In genomic region chr15:64813075-64813474, GRCh38 we compare ENCODE assay signal across 12 cellular contexts. TPM values are rescaled to one million over a fixed set of nuclear protein-coding genes. Genes with fewer than 3 reads are reported as not detected.
DNase-seq lines count a peak whose midpoint lies in the region; ATAC-seq and TF ChIP-seq lines count a peak whose summit lies in the region.
"Had no signal": no experiment of that assay in that cellular context is flagged by ENCODE, and none has a peak within 500 bp of the region (broad histone marks: within the 10 kb centered on the region; RNA-seq: fewer than 3 reads in every experiment).

No MANE protein-coding gene starts in this region.

- H3K4me1 Mint-ChIP-seq in H9, result peaks cover 54 to 60% of the 10 kb centered on the region in 2 experiments

- H3K27ac ChIP-seq in H9 (ENCODE audit: insufficient read length, low read depth, low read length), result no peak overlapping the region
- H3K27ac ChIP-seq in cardiac muscle cell, result peak overlapping the region; percentile 46
- no peak overlapping the region for H3K27ac ChIP-seq in left lung
- H3K27ac ChIP-seq: Peyer's patch, psoas muscle had no signal

- no peak overlapping the region for H2BK20ac ChIP-seq in H9 (ENCODE audit: low read depth, low read length, poor library complexity, severe bottlenecking)

- TF ChIP-seq CTCF in H9 (conservative IDR thresholded peaks at IDR 0.05), result no peak
- no peak for TF ChIP-seq CTCF in cardiac muscle cell (IDR thresholded peaks at IDR 0.05; ENCODE audit: low read depth, low read length)
- TF ChIP-seq CTCF in left lung (IDR thresholded peaks at IDR 0.05), result no peak

- DNase-seq in Daoy (ENCODE audit: low read depth), result peak; percentile 40
- peak; percentile 44 for DNase-seq in H9
- DNase-seq in RPMI7951 (ENCODE audit: low read depth), result peak; percentile 67
- DNase-seq in cardiac muscle cell (ENCODE audit: low read depth in 1 of 2, low spot score in 1 of 2), result peak; percentile 58 to 75
- DNase-seq in NCI-H774 (lab: John Stamatoyannopoulos, UW), result no peak
- no peak for DNase-seq in activated CD4-positive, alpha-beta T cell treated with anti-CD3 and anti-CD28 coated beads for 4 hours
- DNase-seq in left lung, result no peak
- DNase-seq: activated CD8-positive, alpha-beta memory T cell treated with anti-CD3 and anti-CD28 coated beads, Interleukin-2, amount 50 U/mL, for 48 hours; Peyer's patch; psoas muscle; stimulated activated naive CD8-positive, alpha-beta T cell treated with anti-CD3 and anti-CD28 coated beads, Interleukin-15, Interleukin-2, amounts not matched to agents 100 U/mL and 50 U/mL, for 24 hours had no signal

- H3K9me3 ChIP-seq in H9 (ENCODE audit: control insufficient read depth, low read depth, low read length) (no peaks in the 10 kb centered on the region), cardiac muscle cell (ENCODE audit: low read depth) (no peaks in the 10 kb centered on the region), left lung (no peaks in the 10 kb centered on the region)
- H3K9me3 ChIP-seq: Peyer's patch, psoas muscle had no signal

- ATAC-seq in HG03432 (IDR thresholded peaks at IDR 0.05; ENCODE audit: unreplicated experiment) (no peak), left lung (no peak)
- ATAC-seq: psoas muscle; stimulated activated naive CD8-positive, alpha-beta T cell treated with anti-CD3 and anti-CD28 coated beads, Interleukin-15, Interleukin-2, amounts not matched to agents 100 U/mL and 50 U/mL, for 24 hours had no signal

- no peak overlapping the region for H2BK120ac ChIP-seq in H9 (ENCODE audit: low read depth, low read length, poor library complexity, severe bottlenecking)

- H4K8ac ChIP-seq in H9 (replicated peaks; ENCODE audit: insufficient read length, low read depth, low read length), result no peak overlapping the region

- no CpG with 5 or more reads among the region's 6 CpGs for WGBS in H9 (ENCODE audit: extremely low coverage, insufficient read length, low lambda C conversion rate)

- H3K79me1 ChIP-seq in H9 (ENCODE audit: insufficient read depth, low read depth, low read length, poor library complexity, severe bottlenecking), result no peaks in the 10 kb centered on the region

- H3K4ac ChIP-seq in H9 (ENCODE audit: low read depth, low read length), result no peak overlapping the region

- peaks cover 12 to 23% (median 18%) of the 10 kb centered on the region in 3 experiments for H3K36me3 Mint-ChIP-seq in H9 (ENCODE audit: insufficient read depth in 1 of 3, low read depth in 3 of 3)

- H4K91ac ChIP-seq in H9 (ENCODE audit: insufficient read length, low read depth, low read length), result no peak overlapping the region

- no peak overlapping the region for H2BK5ac ChIP-seq in H9 (ENCODE audit: insufficient read length, low read length)

- H3K4me2 ChIP-seq in H9 (ENCODE audit: insufficient read depth, insufficient read length, low read length), result no peak overlapping the region

- peaks cover 11% of the 10 kb centered on the region for H3K4me1 ChIP-seq in H9 (ENCODE audit: insufficient read depth, low read length)
- H3K4me1 ChIP-seq in cardiac muscle cell (ENCODE audit: low read depth), result peaks cover 18% of the 10 kb centered on the region
- no peaks in the 10 kb centered on the region for H3K4me1 ChIP-seq in left lung
- H3K4me1 ChIP-seq: Peyer's patch, psoas muscle had no signal

- no peak overlapping the region for H2BK12ac ChIP-seq in H9 (ENCODE audit: insufficient read length, low read depth, low read length)

- no peak overlapping the region for H2AFZ ChIP-seq in H9 (ENCODE audit: low read length)

- intact Hi-C loops in left lung (cut with DNase I), result no loop called here

- H4K20me1 ChIP-seq in H9 (ENCODE audit: control insufficient read depth, insufficient read depth, insufficient read length), result no peaks in the 10 kb centered on the region

- no peak overlapping the region for H3K9ac ChIP-seq in H9 (ENCODE audit: extremely low read depth, insufficient read length, low read length)

- H3K27me3 Mint-ChIP-seq in H9 (ENCODE audit: low read depth), result no peaks in the 10 kb centered on the region

- no peak overlapping the region; a peak in 1 of 5 replicates for H3K4me3 Mint-ChIP-seq in H9

- H3K9me3 Mint-ChIP-seq in H9, result no peaks in the 10 kb centered on the region

- H3K36me3 ChIP-seq in cardiac muscle cell (no peaks in the 10 kb centered on the region), left lung (no peaks in the 10 kb centered on the region)
- H3K36me3 ChIP-seq: Peyer's patch had no signal

- H3K56ac ChIP-seq in H9 (ENCODE audit: insufficient read length, low read depth, low read length), result no peak overlapping the region

- no peaks in the 10 kb centered on the region for H3K79me2 ChIP-seq in H9 (ENCODE audit: insufficient read depth, low read length)

- no peaks in the 10 kb centered on the region for H3K27me3 ChIP-seq in H9 (ENCODE audit: insufficient read depth, low read length)
- H3K27me3 ChIP-seq in cardiac muscle cell, result no peaks in the 10 kb centered on the region
- H3K27me3 ChIP-seq in left lung, result peaks cover 0 to 9% of the 10 kb centered on the region in 2 donors
- H3K27me3 ChIP-seq: Peyer's patch had no signal

- no peak overlapping the region for H3K18ac ChIP-seq in H9 (ENCODE audit: insufficient read length, low read depth, low read length)

- H3K14ac ChIP-seq in H9 (ENCODE audit: insufficient read depth, low read length), result no peak overlapping the region

- H4K5ac ChIP-seq in H9 (ENCODE audit: insufficient read length, low read depth, low read length), result no peak overlapping the region

- H3K23me2 ChIP-seq in H9 (ENCODE audit: insufficient read length, low read depth, low read length, poor library complexity, severe bottlenecking), result peaks cover 7% of the 10 kb centered on the region

- H3K4me3 ChIP-seq in cardiac muscle cell (no peak overlapping the region), left lung (no peak overlapping the region)
- H3K4me3 ChIP-seq: Peyer's patch, psoas muscle had no signal

- H3K23ac ChIP-seq in H9 (ENCODE audit: insufficient read length, low read depth, low read length), result no peak overlapping the region

- no peak overlapping the region for H2AK5ac ChIP-seq in H9 (ENCODE audit: insufficient read length, low read length)

- H2BK15ac ChIP-seq in H9 (ENCODE audit: low read depth, low read length), result no peak overlapping the region

- no peak overlapping the region for H3T11ph ChIP-seq in H9 (ENCODE audit: low read length)

- peak overlapping the region; percentile 47 to 76 (median 50); a peak in 5 of 7 replicates for H3K27ac Mint-ChIP-seq in H9

RNA-seq across cellular contexts. Expression of gene PIF1, which starts 12.4 kb away (rescaled TPM):
- 26.6 and 32.9 TPM in 2 replicates for total RNA-seq in Daoy (2014; rRNA removed; shearing (Covaris generic))
- 64.0 and 74.4 TPM in 2 replicates for total RNA-seq in H9 (2021)
- 13.8 and 19.5 TPM in 2 replicates for total RNA-seq in RPMI7951 (2014; rRNA removed; shearing (Covaris generic))
- 3.5 and 70.9 TPM in 2 replicates for total RNA-seq in cardiac muscle cell
- 7.4 and 49.0 TPM in 2 replicates for polyA plus RNA-seq in cardiac muscle cell
- 1 to 10 TPM; 1.6 to 2.7 TPM for total RNA-seq in left lung

RNA-seq across cellular contexts. Expression of gene PLEKHO2, which starts 28.6 kb away (rescaled TPM):
- total RNA-seq in Daoy (2014; rRNA removed; shearing (Covaris generic)), result 8.7 and 10.7 TPM in 2 replicates
- total RNA-seq in H9 (2021) (16.6 and 18.1 TPM in 2 replicates), cardiac muscle cell (7.6 and 9.3 TPM in 2 replicates), left lung (10 to 100 TPM; 34.5 to 91.8 TPM)
- 18.5 and 22.3 TPM in 2 replicates for total RNA-seq in RPMI7951 (2014; rRNA removed; shearing (Covaris generic))
- polyA plus RNA-seq in cardiac muscle cell, result 9.4 and 11.3 TPM in 2 replicates

RNA-seq across cellular contexts. Expression of gene RBPMS2, which starts 37.7 kb away (rescaled TPM):
- total RNA-seq in Daoy (2014; rRNA removed; shearing (Covaris generic)), result 0.06 TPM in 1 of 2 replicates, not detected in the other
- total RNA-seq in H9 (2021) (181 and 185 TPM in 2 replicates), cardiac muscle cell (18.4 and 35.4 TPM in 2 replicates), left lung (1 to 10 TPM; 3.7 to 4.7 TPM)
- total RNA-seq in RPMI7951 (2014; rRNA removed; shearing (Covaris generic)), result not detected in 2 replicates
- polyA plus RNA-seq in cardiac muscle cell, result 213 and 223 TPM in 2 replicates

Comparison
In these comparisons a context has a peak if more than half of its experiments do, and no peak if none do; other contexts are left out.
1. DNase-seq: peak in Daoy (single experiment), H9 (single experiment), RPMI7951 (single experiment) and cardiac muscle cell (2 of 2); none in NCI-H774 (single experiment), activated CD4-positive, alpha-beta T cell treated with anti-CD3 and anti-CD28 coated beads for 4 hours (0 of 2) and left lung (0 of 2).